8 cellular contexts compared by ENCODE assay signal in the genomic region with DNA sequence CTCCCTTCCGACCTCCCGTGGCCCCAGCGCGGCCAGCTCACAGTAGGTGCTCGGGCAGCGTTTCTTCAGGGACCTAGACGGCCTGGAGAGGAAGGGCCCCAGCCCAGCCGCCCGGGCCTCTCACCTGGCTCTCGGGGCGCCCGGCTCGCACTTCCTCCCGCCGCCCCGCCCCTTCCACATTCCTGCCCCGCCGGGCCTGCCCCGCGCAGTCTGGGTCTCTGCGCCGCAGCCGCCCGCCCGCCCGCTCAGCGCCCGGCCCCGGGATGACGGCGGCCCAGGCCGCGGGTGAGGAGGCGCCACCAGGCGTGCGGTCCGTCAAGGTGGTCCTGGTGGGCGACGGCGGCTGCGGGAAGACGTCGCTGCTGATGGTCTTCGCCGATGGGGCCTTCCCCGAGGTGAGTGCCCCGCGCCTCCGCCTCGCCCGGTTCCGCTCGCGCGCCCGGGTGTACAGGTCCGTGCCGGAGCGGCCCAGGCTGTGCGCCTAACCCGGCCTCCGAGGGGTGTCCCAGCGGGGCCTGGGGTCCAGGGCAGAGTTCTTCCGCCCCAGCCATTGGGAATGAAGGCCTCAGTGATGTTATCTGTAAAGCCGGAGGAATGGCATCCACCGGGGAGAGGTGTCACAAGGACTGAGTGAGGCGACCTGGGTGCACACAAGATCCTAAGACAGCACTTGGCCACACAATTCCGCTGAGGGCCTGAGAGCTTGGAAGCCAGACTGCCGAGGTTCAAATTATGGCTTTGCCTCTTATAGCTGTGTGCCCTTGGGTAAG. TPM values are rescaled to one million over a fixed set of nuclear protein-coding genes. Genes with fewer than 3 reads are reported as not detected.
A peak's percentile ranks its signal among the peaks of the same experiment; 100 is the strongest.
DNase-seq lines count a peak whose midpoint lies in the region; ATAC-seq, FAIRE-seq and TF ChIP-seq lines count a peak whose summit lies in the region.

A gene with protein sequence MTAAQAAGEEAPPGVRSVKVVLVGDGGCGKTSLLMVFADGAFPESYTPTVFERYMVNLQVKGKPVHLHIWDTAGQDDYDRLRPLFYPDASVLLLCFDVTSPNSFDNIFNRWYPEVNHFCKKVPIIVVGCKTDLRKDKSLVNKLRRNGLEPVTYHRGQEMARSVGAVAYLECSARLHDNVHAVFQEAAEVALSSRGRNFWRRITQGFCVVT (plus strand): TSS at position 208 of the 770 bp plus-strand sequence. CDS start 56 bp downstream, at position 264.

- FAIRE-seq in GM12891 (lab: Jason Lieb, UNC) (no peak), endothelial cell of umbilical vein (lab: Jason Lieb, UNC) (peak; percentile 15)

- no peaks in the 10 kb centered on the region for H4K20me1 ChIP-seq in endothelial cell of umbilical vein (replicated peaks; ENCODE audit: control insufficient read depth, extremely low read depth, insufficient read depth, low read length)

- H3K27ac Mint-ChIP-seq in activated CD4-positive, alpha-beta T cell treated with anti-CD3 and anti-CD28 coated beads, Interleukin-2, amount 10 ng/mL, durations not matched to agents 24 days and 14 days: peak within 1 kb of the TSS; percentile 62

- peak within 1 kb of the TSS in 2 of 3 experiments; percentile 41 to 62 for H3K4me3 ChIP-seq in endothelial cell of umbilical vein (replicated peaks in 1 of 3; ENCODE audit: insufficient read depth in 1 of 3, low read depth in 1 of 3, low read length in 3 of 3)
- H3K4me3 ChIP-seq in muscle layer of duodenum (ENCODE audit: low read depth in 1 of 2, low read length in 2 of 2): peak within 1 kb of the TSS; percentile 63 to 66
- H3K4me3 ChIP-seq in SJCRH30: no peak within 1 kb of the TSS

- peaks cover 8% of the 10 kb centered on the region for H3K4me1 Mint-ChIP-seq in activated CD4-positive, alpha-beta T cell treated with anti-CD3 and anti-CD28 coated beads, Interleukin-2, amount 10 ng/mL, durations not matched to agents 24 days and 14 days

- intact Hi-C loops in activated CD4-positive, alpha-beta T cell treated with anti-CD3 and anti-CD28 coated beads, Interleukin-2, amount 10 ng/mL, durations not matched to agents 24 days and 14 days (cut with micrococcal nuclease): no loop called here
- intact Hi-C loops in endothelial cell of umbilical vein (cut with micrococcal nuclease): no loop called here

- H3K27ac ChIP-seq in endothelial cell of umbilical vein (ENCODE audit: insufficient read depth, low read depth, low read length): no peak within 1 kb of the TSS
- H3K27ac ChIP-seq in muscle layer of duodenum (ENCODE audit: low read length): no peak within 1 kb of the TSS
- H3K27ac ChIP-seq in SJCRH30: no peak within 1 kb of the TSS

- dilution Hi-C loops in endothelial cell of umbilical vein (cut with MboI; ENCODE audit: extremely low pct_ligation_motif_present, low sequenced_read_pairs): no loop called here

- H3K9me3 ChIP-seq in endothelial cell of umbilical vein (replicated peaks; ENCODE audit: control insufficient read depth, insufficient read depth, low read length) (no peaks in the 10 kb centered on the region), muscle layer of duodenum (ENCODE audit: control insufficient read depth in 1 of 2, low read length in 2 of 2) (no peaks in the 10 kb centered on the region), SJCRH30 (replicated peaks) (no peaks in the 10 kb centered on the region)

- H3K9me1 ChIP-seq in endothelial cell of umbilical vein (replicated peaks; ENCODE audit: control insufficient read depth, extremely low read depth, insufficient read depth, low read length): no peaks in the 10 kb centered on the region

- H3K4me1 ChIP-seq in endothelial cell of umbilical vein (ENCODE audit: control insufficient read depth, extremely low read depth, insufficient read depth, low read length): peaks cover 23% of the 10 kb centered on the region
- H3K4me1 ChIP-seq in muscle layer of duodenum (ENCODE audit: control insufficient read depth in 1 of 2, insufficient read depth in 2 of 2, low read length in 2 of 2): peaks cover 0 to 18% of the 10 kb centered on the region in 2 donors
- H3K4me1 ChIP-seq in SJCRH30: peaks cover 16% of the 10 kb centered on the region; the same call in 1 of the 2 replicates

- no peaks in the 10 kb centered on the region for H3K9me3 Mint-ChIP-seq in activated CD4-positive, alpha-beta T cell treated with anti-CD3 and anti-CD28 coated beads, Interleukin-2, amount 10 ng/mL, durations not matched to agents 24 days and 14 days

- TF ChIP-seq POLR2A in GM12891 (IDR thresholded peaks at IDR 0.05; ENCODE audit: low read depth, low read length): no peak
- TF ChIP-seq POLR2A in endothelial cell of umbilical vein (IDR thresholded peaks at IDR 0.05; ENCODE audit: low read depth, low read length): no peak

- CTCF ChIA-PET in endothelial cell of umbilical vein (lab: Charles Lee): interaction anchor here (0.7 to 7.5 kb wide), 2 partner anchors 14 to 25 kb away, joined by 3 to 129 read pairs; no protein-coding TSS in a partner anchor

- peak within 1 kb of the TSS; percentile 45 for H3K4me2 ChIP-seq in endothelial cell of umbilical vein (ENCODE audit: insufficient read depth, low read length)

- POLR2A ChIA-PET in endothelial cell of umbilical vein (lab: Charles Lee): no interaction called here

- TF ChIP-seq CTCF in endothelial cell of umbilical vein (IDR thresholded peaks at IDR 0.05; ENCODE audit: extremely low read depth in 1 of 2, insufficient read depth in 1 of 2, low read depth in 1 of 2, low read length in 2 of 2): no peak

- H3K27me3 Mint-ChIP-seq in activated CD4-positive, alpha-beta T cell treated with anti-CD3 and anti-CD28 coated beads, Interleukin-2, amount 10 ng/mL, durations not matched to agents 24 days and 14 days: peaks cover 13% of the 10 kb centered on the region

- H2AFZ ChIP-seq in endothelial cell of umbilical vein (ENCODE audit: low read depth, low read length): peak within 1 kb of the TSS; percentile 86

- no peak within 1 kb of the TSS for H3K9ac ChIP-seq in endothelial cell of umbilical vein (replicated peaks; ENCODE audit: extremely low read depth, insufficient read depth, low read length)

- H3K36me3 ChIP-seq in endothelial cell of umbilical vein (ENCODE audit: control insufficient read depth in 2 of 2, extremely low read depth in 1 of 2, insufficient read depth in 2 of 2, low read length in 2 of 2) (no peaks in the 10 kb centered on the region), muscle layer of duodenum (ENCODE audit: control insufficient read depth in 1 of 2, insufficient read depth in 2 of 2, low read length in 2 of 2) (peaks cover 0 to 3% of the 10 kb centered on the region in 2 donors), SJCRH30 (no peaks in the 10 kb centered on the region)

- ATAC-seq in HG02571 (IDR thresholded peaks at IDR 0.05; ENCODE audit: unreplicated experiment): no peak

- DNase-seq in GM12891 (ENCODE audit: insufficient read length, low spot score): peak; percentile 56
- DNase-seq in activated CD4-positive, alpha-beta T cell treated with anti-CD3 and anti-CD28 coated beads, Interleukin-2, amount 10 ng/mL, durations not matched to agents 24 days and 14 days: peak; percentile 80
- peak; percentile 21 for DNase-seq in endothelial cell of umbilical vein (ENCODE audit: low read depth, low spot score)
- no peak for DNase-seq in SJCRH30
- no peak for DNase-seq in amniotic stem cell (lab: John Stamatoyannopoulos, UW)
- no peak for DNase-seq in cerebellar nuclear complex (lab: John Stamatoyannopoulos, UW)

- H3K27me3 ChIP-seq in endothelial cell of umbilical vein (ENCODE audit: control insufficient read depth in 2 of 2, insufficient read depth in 2 of 2, low read length in 2 of 2): peaks cover 0 to 3% of the 10 kb centered on the region in 2 experiments
- H3K27me3 ChIP-seq in muscle layer of duodenum (ENCODE audit: low read depth, low read length): no peaks in the 10 kb centered on the region
- no peaks in the 10 kb centered on the region for H3K27me3 ChIP-seq in SJCRH30

- no peaks in the 10 kb centered on the region for H3K79me2 ChIP-seq in endothelial cell of umbilical vein (ENCODE audit: control insufficient read depth, insufficient read depth, low read length)

- H3K4me3 Mint-ChIP-seq in activated CD4-positive, alpha-beta T cell treated with anti-CD3 and anti-CD28 coated beads, Interleukin-2, amount 10 ng/mL, durations not matched to agents 24 days and 14 days: peak within 1 kb of the TSS; percentile 79

- BruUV-seq in endothelial cell of umbilical vein (replicated peaks; lab: Mats Ljungman, UMichigan): no TSS peak

- no peaks in the 10 kb centered on the region for H3K36me3 Mint-ChIP-seq in activated CD4-positive, alpha-beta T cell treated with anti-CD3 and anti-CD28 coated beads, Interleukin-2, amount 10 ng/mL, durations not matched to agents 24 days and 14 days (ENCODE audit: low read depth)

TF ChIP-seq in GM12891, 5 proteins besides CTCF, POLR2A, EP300 and RAD21:
- TF ChIP-seq TAF1 (IDR thresholded peaks at IDR 0.05; ENCODE audit: low read depth, low read length) (no peak), PAX5 (IDR thresholded peaks at IDR 0.05; ENCODE audit: insufficient read depth, low read length, severe bottlenecking) (no peak), SPI1 (IDR thresholded peaks at IDR 0.05; ENCODE audit: low read depth, low read length) (no peak), POLR2AphosphoS5 (IDR thresholded peaks at IDR 0.05; ENCODE audit: low read depth, low read length) (no peak), POU2F2 (IDR thresholded peaks at IDR 0.05; ENCODE audit: low read depth, low read length) (no peak)

TF ChIP-seq in endothelial cell of umbilical vein, 7 proteins besides CTCF, POLR2A, EP300 and RAD21 (continues in another document):
- TF ChIP-seq FOS (IDR thresholded peaks at IDR 0.05; ENCODE audit: borderline replicate concordance, insufficient read depth, low read length) (no peak), GATA2 (IDR thresholded peaks at IDR 0.05; ENCODE audit: insufficient read depth, insufficient read length, low read depth, low read length) (no peak)
- TF ChIP-seq, protein P1, sequence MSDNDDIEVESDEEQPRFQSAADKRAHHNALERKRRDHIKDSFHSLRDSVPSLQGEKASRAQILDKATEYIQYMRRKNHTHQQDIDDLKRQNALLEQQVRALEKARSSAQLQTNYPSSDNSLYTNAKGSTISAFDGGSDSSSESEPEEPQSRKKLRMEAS (IDR thresholded peaks at IDR 0.05; ENCODE audit: insufficient read depth, insufficient read length): no peak

RNA-seq across cellular contexts. Expression of the gene that starts here (rescaled TPM):
- 0.18 TPM for polyA plus RNA-seq in GM12891 (2012; ENCODE audit: low read depth, missing spikeins)
- 0.35 TPM in 1 of 2 replicates, not detected in the other for total RNA-seq in activated CD4-positive, alpha-beta T cell treated with anti-CD3 and anti-CD28 coated beads, Interleukin-2, amount 10 ng/mL, durations not matched to agents 24 days and 14 days
- 10.5 and 10.6 TPM in 2 replicates for total RNA-seq in endothelial cell of umbilical vein
- 17.9 and 26.0 TPM in 2 replicates for polyA plus RNA-seq in endothelial cell of umbilical vein
- polyA plus RNA-seq in endothelial cell of umbilical vein (2011; cell fraction: cytosol; rRNA removed): 7.9 and 13.0 TPM in 2 replicates
- polyA plus RNA-seq in endothelial cell of umbilical vein (2011; cell fraction: nucleus; rRNA removed): 3.2 and 4.0 TPM in 2 replicates
- polyA plus RNA-seq in endothelial cell of umbilical vein (2012): 8.9 and 19.2 TPM in 2 replicates
- 5.2 and 5.9 TPM in 2 replicates for polyA minus RNA-seq in endothelial cell of umbilical vein
- 21.8 TPM for polyA minus RNA-seq in endothelial cell of umbilical vein (2011; cell fraction: cytosol; rRNA and poly(A)+ RNA removed)
- 1.1 and 2.9 TPM in 2 replicates for polyA minus RNA-seq in endothelial cell of umbilical vein (2011; cell fraction: nucleus; rRNA and poly(A)+ RNA removed)
- not detected in 2 replicates for total RNA-seq in SJCRH30 (2014; rRNA removed; shearing (Covaris generic))

Comparison
In these comparisons a context has a peak if more than half of its experiments do, and no peak if none do; other contexts are left out.
1. Peak in DNase-seq in activated CD4-positive, alpha-beta T cell treated with anti-CD3 and anti-CD28 coated beads, Interleukin-2, amount 10 ng/mL, durations not matched to agents 24 days and 14 days; RNA of the gene not detected or under 1 TPM.
2. DNase-seq: peak in GM12891 (single experiment) and endothelial cell of umbilical vein (single experiment); none in SJCRH30 (0 of 2), amniotic stem cell (single experiment) and cerebellar nuclear complex (0 of 2).